20 cellular contexts compared by ENCODE assay signal in the genomic region with DNA sequence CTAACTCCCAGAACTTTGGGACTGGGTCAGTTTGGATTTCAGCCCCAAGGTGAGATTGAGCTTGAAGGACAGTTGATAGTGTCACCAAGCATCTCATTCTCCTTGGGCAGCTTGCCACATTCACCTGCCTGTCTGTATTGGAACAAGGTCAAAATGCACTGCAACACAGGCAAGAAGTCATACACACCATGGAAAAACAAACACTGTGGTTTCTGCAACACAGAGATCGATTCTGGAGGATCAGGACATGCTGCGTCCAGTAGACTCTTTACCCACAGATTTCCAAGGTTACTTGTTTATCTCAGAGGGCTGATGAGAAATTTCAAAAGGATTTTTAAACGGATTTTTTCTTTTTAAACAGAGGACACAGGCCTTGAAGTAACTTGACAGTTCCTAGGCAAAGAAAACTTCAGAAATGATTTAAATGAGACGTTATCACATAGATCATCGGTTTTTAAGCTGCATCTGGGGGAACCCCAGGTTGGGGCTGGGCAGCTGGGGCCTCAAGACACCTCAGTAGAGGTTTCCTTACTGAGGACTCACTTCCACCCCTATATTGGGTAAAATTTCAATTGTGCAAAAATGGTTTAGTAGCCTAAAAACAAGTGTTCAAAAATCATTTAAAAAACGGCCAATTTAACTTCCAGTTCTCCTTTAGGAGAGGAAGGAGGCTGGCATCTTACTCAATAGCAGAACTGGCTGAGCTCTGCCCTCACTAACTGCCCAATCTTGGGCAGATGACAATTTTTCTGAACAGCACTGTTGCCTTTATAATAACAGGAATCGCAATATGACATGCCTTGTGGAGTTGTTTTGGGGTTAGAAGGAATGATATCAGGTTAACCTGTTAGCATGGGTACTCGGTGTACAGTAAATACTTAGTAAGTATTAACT.
DNase-seq lines count a peak whose midpoint lies in the region; ATAC-seq and TF ChIP-seq lines count a peak whose summit lies in the region.
"Had no signal": no experiment of that assay in that cellular context is flagged by ENCODE, and none has a peak within 500 bp of the region (broad histone marks: within the 10 kb centered on the region; RNA-seq: fewer than 3 reads in every experiment).

No MANE protein-coding gene starts in this region.

- intact Hi-C loops in left ventricle myocardium superior (cut with micrococcal nuclease), result no loop called here

- H3K36me3 ChIP-seq in right atrium auricular region (peaks cover 5% of the 10 kb centered on the region), lung (ENCODE audit: control insufficient read depth in 2 of 2, insufficient read depth in 2 of 2, low read length in 2 of 2) (no peaks in the 10 kb centered on the region)
- H3K36me3 ChIP-seq: gastrocnemius medialis had no signal

- 28 to 59% methylated on average over 8 of the region's 8 CpGs for WGBS in lung, 2 donors

- no peaks in the 10 kb centered on the region for H3K36me3 Mint-ChIP-seq in progenitor cell of endocrine pancreas (ENCODE audit: insufficient read depth)

- ATAC-seq in left ventricle myocardium superior, result peak; percentile 49
- peak; percentile 27 for ATAC-seq in lung (ENCODE audit: insufficient read depth, low FRiP score)
- ATAC-seq in GM21717 (IDR thresholded peaks at IDR 0.05; ENCODE audit: unreplicated experiment), result no peak
- no peak for ATAC-seq in GM19467 (IDR thresholded peaks at IDR 0.05; ENCODE audit: unreplicated experiment)
- ATAC-seq: A549; activated naive CD4-positive, alpha-beta T cell treated with anti-CD3 and anti-CD28 coated beads, Interleukin-2, amount 50 U/mL, for 72 hours; gastrocnemius medialis; naive thymus-derived CD8-positive, alpha-beta T cell had no signal

- H3K4me3 ChIP-seq in right atrium auricular region, result no peak overlapping the region
- H3K4me3 ChIP-seq in lung, result no peak overlapping the region
- H3K4me3 ChIP-seq: A549, gastrocnemius medialis had no signal

- peaks cover 0 to 6% of the 10 kb centered on the region in 2 donors for H3K4me1 ChIP-seq in right atrium auricular region
- peaks cover 0 to 3% of the 10 kb centered on the region in 2 donors for H3K4me1 ChIP-seq in lung (ENCODE audit: control insufficient read depth in 2 of 2, insufficient read depth in 2 of 2, low read length in 2 of 2)
- H3K4me1 ChIP-seq: A549, gastrocnemius medialis had no signal

- DNase-seq in left ventricle myocardium superior (no peak), right atrium auricular region (ENCODE audit: low spot score) (no peak), SKM-1 treated with dmso at 0.1 percent for 144 hours (lab: John Stamatoyannopoulos, UW; ENCODE audit: unreplicated experiment) (peak; percentile 81), lung (ENCODE audit: low spot score) (no peak), progenitor cell of endocrine pancreas (ENCODE audit: low spot score, unreplicated experiment) (no peak)
- no peak for DNase-seq in activated effector memory CD4-positive, alpha-beta T cell treated with Interleukin-2 at 50 U/mL for 16 hours
- DNase-seq: activated CD4-positive, alpha-beta T cell treated with anti-CD3 and anti-CD28 coated beads, Interleukin-2, amount 10 ng/mL, durations not matched to agents 7 days and 5 days; cortex of kidney; DND-41; gastrocnemius medialis; naive thymus-derived CD8-positive, alpha-beta T cell; NCI-H446; SK-N-SH had no signal

- H3K27ac Mint-ChIP-seq in progenitor cell of endocrine pancreas, result no peak overlapping the region
- H3K27ac Mint-ChIP-seq: activated CD4-positive, alpha-beta T cell treated with anti-CD3 and anti-CD28 coated beads, Interleukin-2, amount 10 ng/mL, durations not matched to agents 7 days and 5 days; activated naive CD4-positive, alpha-beta T cell treated with anti-CD3 and anti-CD28 coated beads, Interleukin-2, amount 50 U/mL, for 72 hours; brain; naive thymus-derived CD8-positive, alpha-beta T cell; stimulated activated naive CD8-positive, alpha-beta T cell treated with anti-CD3 and anti-CD28 coated beads, Interleukin-15, Interleukin-2, amounts not matched to agents 100 ng/mL and 50 ng/mL, for 24 hours had no signal

- H3K27me3 ChIP-seq in right atrium auricular region, result no peaks in the 10 kb centered on the region
- H3K27me3 ChIP-seq in lung (ENCODE audit: control insufficient read depth, insufficient read depth), result no peaks in the 10 kb centered on the region
- H3K27me3 ChIP-seq: gastrocnemius medialis had no signal

- H3K9me3 ChIP-seq in right atrium auricular region (no peaks in the 10 kb centered on the region), lung (ENCODE audit: control insufficient read depth in 2 of 2, insufficient read depth in 1 of 2, low read length in 1 of 2) (no peaks in the 10 kb centered on the region)
- H3K9me3 ChIP-seq: A549, gastrocnemius medialis, SK-N-SH had no signal

- no peak overlapping the region for H3K27ac ChIP-seq in right atrium auricular region
- H3K27ac ChIP-seq in lung (ENCODE audit: low read depth in 1 of 2, low read length in 1 of 2), result no peak overlapping the region
- H3K27ac ChIP-seq: A549, C4-2B, gastrocnemius medialis had no signal

- no peaks in the 10 kb centered on the region for H3K4me1 Mint-ChIP-seq in progenitor cell of endocrine pancreas (ENCODE audit: low read depth)

- no peak overlapping the region for H3K4me3 Mint-ChIP-seq in progenitor cell of endocrine pancreas (ENCODE audit: low read depth)
- H3K4me3 Mint-ChIP-seq: activated CD4-positive, alpha-beta T cell treated with anti-CD3 and anti-CD28 coated beads, Interleukin-2, amount 10 ng/mL, durations not matched to agents 7 days and 5 days; brain; stimulated activated naive CD8-positive, alpha-beta T cell treated with anti-CD3 and anti-CD28 coated beads, Interleukin-15, Interleukin-2, amounts not matched to agents 100 ng/mL and 50 ng/mL, for 24 hours had no signal

- no peaks in the 10 kb centered on the region for H3K27me3 Mint-ChIP-seq in progenitor cell of endocrine pancreas
- H3K27me3 Mint-ChIP-seq: activated CD4-positive, alpha-beta T cell treated with anti-CD3 and anti-CD28 coated beads, Interleukin-2, amount 10 ng/mL, durations not matched to agents 7 days and 5 days; brain; naive thymus-derived CD8-positive, alpha-beta T cell; stimulated activated naive CD8-positive, alpha-beta T cell treated with anti-CD3 and anti-CD28 coated beads, Interleukin-15, Interleukin-2, amounts not matched to agents 100 ng/mL and 50 ng/mL, for 24 hours had no signal

- no peaks in the 10 kb centered on the region for H3K9me3 Mint-ChIP-seq in progenitor cell of endocrine pancreas (ENCODE audit: low read depth)
- H3K9me3 Mint-ChIP-seq: naive thymus-derived CD8-positive, alpha-beta T cell had no signal

- TF ChIP-seq CTCF in right atrium auricular region (IDR thresholded peaks at IDR 0.05) (no peak), lung (IDR thresholded peaks at IDR 0.05; ENCODE audit: control extremely low read depth, extremely low read depth) (no peak), progenitor cell of endocrine pancreas (IDR thresholded peaks at IDR 0.05; ENCODE audit: unreplicated experiment) (no peak)

Comparison
In these comparisons a context has a peak if more than half of its experiments do, and no peak if none do; other contexts are left out.
1. ATAC-seq: peak in left ventricle myocardium superior (single experiment) and lung (single experiment); none in GM21717 (single experiment) and GM19467 (single experiment).